In genomic region chr1:65050735-65051134, GRCh38 we compare ENCODE assay signal across 16 cellular contexts.
DNase-seq lines count a peak whose midpoint lies in the region; ATAC-seq and TF ChIP-seq lines count a peak whose summit lies in the region.
"Had no signal": no experiment of that assay in that cellular context is flagged by ENCODE, and none has a peak within 500 bp of the region (broad histone marks: within the 10 kb centered on the region; RNA-seq: fewer than 3 reads in every experiment).

No MANE protein-coding gene starts in this region.

- H3F3A ChIP-seq in PC-3 (ENCODE audit: low read length, unreplicated experiment) = no peaks in the 10 kb centered on the region

- intact Hi-C loops in PC-3 (cut with micrococcal nuclease) = no loop called here

- DNase-seq in NCI-H2081 (lab: John Stamatoyannopoulos, UW) (peak; percentile 37 to 72), NCI-H2081 treated with DMSO at 0.1 percent for 48 hours (lab: John Stamatoyannopoulos, UW) (no peak), NCI-H1930 (lab: John Stamatoyannopoulos, UW) (peak; percentile 45 to 57), PC-3 (peak; percentile 51), occipital lobe (lab: John Stamatoyannopoulos, UW) (no peak)
- DNase-seq: activated CD8-positive, alpha-beta T cell treated with anti-CD3 and anti-CD28 coated beads, Interleukin-2, amount 10 ng/mL, durations not matched to agents 7 days and 5 days; activated naive CD8-positive, alpha-beta T cell treated with anti-CD3 and anti-CD28 coated beads, Interleukin-2, amount 50 U/mL, for 24 hours; activated T-cell treated with anti-CD3 and anti-CD28 coated beads, Interleukin-2, amount 50 U/mL, for 72 hours; DMS 273 treated with DMSO at 0.1 percent for 48 hours; gastrocnemius medialis; GOT3; SW 1271; WERI-Rb-1 had no signal

- H3K27ac ChIP-seq in PC-3 (ENCODE audit: low read length) (no peak overlapping the region), thymus (ENCODE audit: low read depth) (peak overlapping the region; percentile 6)
- H3K27ac ChIP-seq: gastrocnemius medialis, WERI-Rb-1 had no signal

- no peaks in the 10 kb centered on the region for H3K79me2 ChIP-seq in PC-3 (ENCODE audit: low read length)

- H3K4me3 ChIP-seq in PC-3 (ENCODE audit: low read length) = no peak overlapping the region
- H3K4me3 ChIP-seq in thymus (ENCODE audit: low read length) = no peak overlapping the region
- H3K4me3 ChIP-seq: gastrocnemius medialis had no signal

- H3K9me3 ChIP-seq in PC-3 (ENCODE audit: low read length) (no peaks in the 10 kb centered on the region), thymus (ENCODE audit: control insufficient read depth) (no peaks in the 10 kb centered on the region)
- H3K9me3 ChIP-seq: gastrocnemius medialis had no signal

- CTCF ChIA-PET in PC-3 (lab: Charles Lee) = interaction anchor here (0.5 kb wide), 1 partner anchor 1386 kb away, joined by 3 read pairs; no protein-coding TSS in a partner anchor

- H3K4me1 ChIP-seq in PC-3 (ENCODE audit: insufficient read depth, low read length) (peaks cover 11% of the 10 kb centered on the region), thymus (ENCODE audit: control insufficient read depth, insufficient read depth, low read length) (peaks cover 11% of the 10 kb centered on the region)

- no peaks in the 10 kb centered on the region for H3K9me2 ChIP-seq in PC-3 (replicated peaks; ENCODE audit: low read length)

- ATAC-seq in PC-3 (peak; percentile 93), GM18909 (IDR thresholded peaks at IDR 0.05; ENCODE audit: poor library complexity, unreplicated experiment) (no peak), HG02642 (IDR thresholded peaks at IDR 0.05; ENCODE audit: poor library complexity, unreplicated experiment) (no peak)
- ATAC-seq: gastrocnemius medialis had no signal

- no peaks in the 10 kb centered on the region for H4K20me1 ChIP-seq in PC-3 (ENCODE audit: low read length)

- H3K36me3 ChIP-seq in PC-3 (ENCODE audit: low read depth, low read length) (no peaks in the 10 kb centered on the region), thymus (ENCODE audit: control insufficient read depth, insufficient read depth) (no peaks in the 10 kb centered on the region)

- no peak for TF ChIP-seq CTCF in PC-3 (conservative IDR thresholded peaks at IDR 0.05; ENCODE audit: low read depth, low read length)

- 97% methylated on average over 2 of the region's 2 CpGs for WGBS in thymus

- POLR2A ChIA-PET in PC-3 (lab: Charles Lee; ENCODE audit: unreplicated experiment) = no interaction called here

- H2AFZ ChIP-seq in PC-3 (ENCODE audit: low read length) = no peak overlapping the region

- H3K9ac ChIP-seq in PC-3 (ENCODE audit: low read length) = no peak overlapping the region

- H3K4me2 ChIP-seq in PC-3 (ENCODE audit: low read length) = no peak overlapping the region

- BruUV-seq in PC-3 (replicated peaks; lab: Mats Ljungman, UMichigan) = no TSS peak

- H3K27me3 ChIP-seq in PC-3 (ENCODE audit: low read length) (no peaks in the 10 kb centered on the region), thymus (ENCODE audit: control insufficient read depth, insufficient read depth) (no peaks in the 10 kb centered on the region)
- H3K27me3 ChIP-seq: gastrocnemius medialis had no signal

Comparison
In these comparisons a context has a peak if more than half of its experiments do, and no peak if none do; other contexts are left out.
1. DNase-seq: peak in NCI-H2081 (2 of 2), NCI-H1930 (2 of 2) and PC-3 (single experiment); none in NCI-H2081 treated with DMSO at 0.1 percent for 48 hours (single experiment) and occipital lobe (single experiment).